Comparison of ENCODE assay signal across 26 cellular contexts in the genomic region with DNA sequence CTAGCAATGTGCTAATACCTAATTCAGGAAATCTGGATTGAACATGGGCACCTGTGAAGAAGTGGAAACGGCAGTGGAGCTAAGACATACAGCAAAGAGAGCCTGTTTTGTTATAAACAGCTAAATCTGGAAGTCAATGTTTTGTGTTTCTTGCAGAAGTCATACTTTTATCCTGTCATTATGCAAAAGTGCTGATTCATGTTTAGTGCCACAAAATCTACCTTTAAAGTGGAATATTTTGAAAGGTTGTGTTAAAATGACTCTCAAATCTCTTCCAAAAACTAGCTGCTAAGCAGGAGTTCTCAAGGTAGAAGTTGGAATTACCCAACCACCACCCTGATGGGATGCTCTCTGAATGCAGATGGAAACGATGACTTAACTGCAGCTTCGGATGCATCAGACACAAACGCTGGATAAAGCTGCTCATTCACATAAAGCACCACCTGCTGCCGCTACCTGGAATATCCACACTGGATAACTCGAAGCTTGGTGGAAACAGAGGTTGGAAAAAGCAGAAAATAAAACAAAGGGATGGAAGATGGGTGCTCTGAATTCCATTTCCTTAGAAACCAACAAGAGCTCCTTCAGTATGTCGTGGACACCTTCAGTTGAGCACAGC.
DNase-seq lines count a peak whose midpoint lies in the region; ATAC-seq and TF ChIP-seq lines count a peak whose summit lies in the region.
"Had no signal": no experiment of that assay in that cellular context is flagged by ENCODE, and none has a peak within 500 bp of the region (broad histone marks: within the 10 kb centered on the region; RNA-seq: fewer than 3 reads in every experiment).

No MANE protein-coding gene starts in this region.

- intact Hi-C loops in left ventricle myocardium superior (cut with micrococcal nuclease), result no loop called here

- no peak overlapping the region for H3K4me3 Mint-ChIP-seq in endodermal cell
- no peak overlapping the region for H3K4me3 Mint-ChIP-seq in nephron
- H3K4me3 Mint-ChIP-seq: activated CD4-positive, alpha-beta memory T cell treated with anti-CD3 and anti-CD28 coated beads for 36 hours; T-helper 1 cell treated with Interleukin-12 subunit alpha and Interleukin-12 subunit beta and Interleukin-4 antibody, amounts not matched to agents 30 μg/mL and 1 μg/mL, for 36 hours had no signal

- H2AFZ ChIP-seq in GM23248, result no peak overlapping the region

- H3K4me1 ChIP-seq in GM23248 (ENCODE audit: insufficient read depth), result peaks cover 4% of the 10 kb centered on the region; the same call in 1 of the 2 replicates
- no peaks in the 10 kb centered on the region for H3K4me1 ChIP-seq in endodermal cell (ENCODE audit: control insufficient read depth, insufficient read depth, low read length)
- H3K4me1 ChIP-seq: Caco-2 had no signal

- H3K4me1 Mint-ChIP-seq in endodermal cell, result peaks cover 3% of the 10 kb centered on the region
- H3K4me1 Mint-ChIP-seq in nephron, result peaks cover 10% of the 10 kb centered on the region

- H3K4me3 ChIP-seq in GM23248 (no peak overlapping the region), LNCaP clone FGC (ENCODE audit: low read depth, low read length) (no peak overlapping the region), endodermal cell (ENCODE audit: low read length) (no peak overlapping the region)
- H3K4me3 ChIP-seq: heart right ventricle, MG63, smooth muscle cell, upper lobe of right lung had no signal

- no peaks in the 10 kb centered on the region for H3K36me3 Mint-ChIP-seq in endodermal cell (ENCODE audit: low read depth)
- no peaks in the 10 kb centered on the region for H3K36me3 Mint-ChIP-seq in nephron (ENCODE audit: low read depth)
- H3K36me3 Mint-ChIP-seq: activated CD4-positive, alpha-beta memory T cell treated with anti-CD3 and anti-CD28 coated beads for 36 hours; immature natural killer cell; natural killer cell treated with Interleukin-12 subunit alpha and Interleukin-12 subunit beta and Interleukin-15 and Interleukin-18, amount 100 ng/mL, for 72 hours had no signal

- H4K20me1 ChIP-seq in GM23248 (ENCODE audit: insufficient read depth), result no peaks in the 10 kb centered on the region

- H3K4me2 ChIP-seq in GM23248 (ENCODE audit: unreplicated experiment), result no peak overlapping the region
- H3K4me2 ChIP-seq: smooth muscle cell had no signal

- ATAC-seq in left ventricle myocardium superior (no peak), HG03095 (IDR thresholded peaks at IDR 0.05; ENCODE audit: unreplicated experiment) (no peak)
- ATAC-seq: heart right ventricle; natural killer cell treated with Interleukin-12 subunit alpha and Interleukin-12 subunit beta and Interleukin-15 and Interleukin-18, amount 100 ng/mL, for 72 hours; upper lobe of right lung had no signal

- H3K27ac ChIP-seq in GM23248 (no peak overlapping the region), endodermal cell (ENCODE audit: low read depth, low read length) (no peak overlapping the region)
- H3K27ac ChIP-seq: heart right ventricle, upper lobe of right lung had no signal

- no peaks in the 10 kb centered on the region for H3K9me2 ChIP-seq in GM23248 (ENCODE audit: insufficient read depth)

- H3K9me3 Mint-ChIP-seq in endodermal cell (no peaks in the 10 kb centered on the region), nephron (no peaks in the 10 kb centered on the region)
- H3K9me3 Mint-ChIP-seq: activated CD4-positive, alpha-beta memory T cell treated with anti-CD3 and anti-CD28 coated beads for 36 hours; natural killer cell treated with Interleukin-12 subunit alpha and Interleukin-12 subunit beta and Interleukin-15 and Interleukin-18, amount 100 ng/mL, for 72 hours; T-helper 1 cell treated with Interleukin-12 subunit alpha and Interleukin-12 subunit beta and Interleukin-4 antibody, amounts not matched to agents 30 μg/mL and 1 μg/mL, for 36 hours had no signal

- WGBS in GM23248 (ENCODE audit: low coverage in 1 of 2, low lambda C conversion rate in 2 of 2, missing lambda C conversion rate in 2 of 2), 2 experiments, result 67 to 70% methylated on average over 7 of the region's 7 CpGs
- 87 to 96% methylated on average over 4 to 7 of the region's 7 CpGs for WGBS in endodermal cell (ENCODE audit: insufficient coverage in 1 of 2, insufficient read length in 1 of 2), 2 experiments

- no peaks in the 10 kb centered on the region for H3K79me2 ChIP-seq in GM23248 (ENCODE audit: insufficient read depth)

- H3K9me3 ChIP-seq in GM23248 (ENCODE audit: low read depth), result no peaks in the 10 kb centered on the region
- H3K9me3 ChIP-seq in endodermal cell (ENCODE audit: control insufficient read depth, low read length), result no peaks in the 10 kb centered on the region
- H3K9me3 ChIP-seq: Caco-2, heart right ventricle, MG63, upper lobe of right lung had no signal

- no peaks in the 10 kb centered on the region for H3F3A ChIP-seq in GM23248 (ENCODE audit: insufficient read depth)

- H3K9ac ChIP-seq in GM23248 (no peak overlapping the region), endodermal cell (ENCODE audit: extremely low read depth, low read length, poor library complexity, severe bottlenecking) (no peak overlapping the region)

- peaks cover 37% of the 10 kb centered on the region for H3K27me3 ChIP-seq in GM23248 (replicated peaks; ENCODE audit: insufficient read depth)
- no peaks in the 10 kb centered on the region for H3K27me3 ChIP-seq in endodermal cell (ENCODE audit: control insufficient read depth, insufficient read depth, low read length, poor library complexity, severe bottlenecking)
- H3K27me3 ChIP-seq: upper lobe of right lung had no signal

- in situ Hi-C loops in GM23248 (cut with MboI), result loop anchor here (10.0 kb wide), 1 partner anchor 285 kb away; no protein-coding TSS in a partner anchor

- peak; percentile 31 for DNase-seq in GM23248
- no peak for DNase-seq in LNCaP clone FGC (ENCODE audit: low read depth)
- no peak for DNase-seq in endodermal cell
- DNase-seq in left ventricle myocardium superior, result no peak
- no peak for DNase-seq in foreskin melanocyte
- no peak for DNase-seq in activated T-cell treated with anti-CD3 and anti-CD28 coated beads, Interleukin-2, amount 50 U/mL, for 1 hour
- DNase-seq: activated CD4-positive, alpha-beta memory T cell treated with anti-CD3 and anti-CD28 coated beads for 36 hours; activated naive CD4-positive, alpha-beta T cell; activated T-cell treated with anti-CD3 and anti-CD28 coated beads for 4 hours; aorta; Caco-2; effector CD8-positive, alpha-beta T cell; HCEC 1CT; heart right ventricle; immature natural killer cell; MG63; NCI-H187; NCI-H446; SIG-M5; stimulated activated CD4-positive, alpha-beta T cell treated with anti-CD3 and anti-CD28 coated beads, Interleukin-4, amount 100 ng/mL, for 4 hours; upper lobe of right lung had no signal

- H3K27me3 Mint-ChIP-seq in endodermal cell (ENCODE audit: insufficient read depth), result peaks cover 2% of the 10 kb centered on the region
- H3K27me3 Mint-ChIP-seq in nephron (ENCODE audit: low read depth), result peaks cover 18% of the 10 kb centered on the region

- no peaks in the 10 kb centered on the region for H3K36me3 ChIP-seq in GM23248 (ENCODE audit: low read depth)
- no peaks in the 10 kb centered on the region for H3K36me3 ChIP-seq in endodermal cell (ENCODE audit: control insufficient read depth, insufficient read depth, low read length)
- H3K36me3 ChIP-seq: heart right ventricle, MG63, upper lobe of right lung had no signal

- H3K27ac Mint-ChIP-seq in endodermal cell (no peak overlapping the region), nephron (no peak overlapping the region)
- H3K27ac Mint-ChIP-seq: activated CD4-positive, alpha-beta memory T cell treated with anti-CD3 and anti-CD28 coated beads for 36 hours; natural killer cell treated with Interleukin-12 subunit alpha and Interleukin-12 subunit beta and Interleukin-15 and Interleukin-18, amount 100 ng/mL, for 72 hours had no signal

- TF ChIP-seq CTCF in LNCaP clone FGC (IDR thresholded peaks at IDR 0.05; ENCODE audit: control insufficient read depth, extremely low read depth, insufficient read depth) (peak; percentile 45), endodermal cell (conservative IDR thresholded peaks at IDR 0.05) (peak; percentile 52), nephron (IDR thresholded peaks at IDR 0.05; ENCODE audit: unreplicated experiment in 3 of 3) (peak in 2 of 3 experiments; percentile 8 to 16)
